8 cellular contexts compared by ENCODE assay signal in the genomic region with DNA sequence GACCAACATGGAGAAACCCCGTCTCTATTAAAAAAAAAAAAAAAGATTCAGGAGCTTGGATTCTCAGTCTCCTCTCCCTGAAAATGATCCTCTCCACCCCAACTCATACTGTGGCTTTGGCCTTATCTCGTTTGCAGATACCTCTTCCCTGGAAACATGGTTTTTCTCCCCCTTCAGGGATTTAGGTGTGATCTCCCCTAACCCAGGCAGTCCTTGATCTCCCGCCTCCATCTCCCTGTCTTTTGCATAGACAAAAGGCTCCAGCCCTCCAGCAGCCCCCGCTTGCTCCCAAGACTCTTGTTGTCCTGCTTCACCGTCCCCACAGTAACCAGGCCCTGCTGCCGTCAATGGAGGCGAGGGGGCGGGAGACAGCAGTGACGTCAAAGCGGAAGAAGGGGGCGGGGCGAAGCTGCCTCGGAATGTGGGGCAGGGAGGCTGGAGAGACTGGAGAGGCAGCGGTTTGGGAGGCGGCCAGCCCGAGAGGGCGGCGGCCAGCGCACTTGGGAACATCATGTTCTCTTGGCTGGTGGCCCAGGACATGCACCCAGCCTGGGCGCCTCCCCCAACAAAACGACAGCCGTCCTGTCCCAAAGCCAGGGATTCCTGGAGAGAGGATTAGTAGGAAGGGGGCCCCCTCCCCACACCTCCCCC.
DNase-seq lines count a peak whose midpoint lies in the region; ATAC-seq and TF ChIP-seq lines count a peak whose summit lies in the region.

No MANE protein-coding gene starts in this region.

- in situ Hi-C loops in GM13976 (cut with MboI; ENCODE audit: low sequenced_read_pairs, unreplicated experiment) = no loop called here

- DNase-seq in GM13976 (ENCODE audit: low spot score) (peak; percentile 70), NCI-H446 (lab: John Stamatoyannopoulos, UW) (peak; percentile 89 to 97), cortex of kidney (lab: John Stamatoyannopoulos, UW) (peak; percentile 95)
- peak; percentile 94 for DNase-seq in activated CD4-positive, alpha-beta T cell treated with anti-CD3 and anti-CD28 coated beads, Interleukin-2, amount 50 U/mL, for 1 hour
- peak; percentile 73 to 75 for DNase-seq in stimulated activated CD4-positive, alpha-beta T cell treated with anti-CD3 and anti-CD28 coated beads, Interleukin-15, amount 100 ng/mL, for 1 hour (ENCODE audit: low read depth in 1 of 2, low spot score in 1 of 2)

- H3K27me3 ChIP-seq in layer of hippocampus (ENCODE audit: control insufficient read depth, insufficient read depth, low read length) = no peaks in the 10 kb centered on the region

- no peak for TF ChIP-seq CTCF in GM13976 (IDR thresholded peaks at IDR 0.05; ENCODE audit: borderline replicate concordance, control extremely low read depth, extremely low read depth, insufficient read depth, missing control alignments)

- H3K27ac ChIP-seq in layer of hippocampus (ENCODE audit: low read depth, low read length) = peak overlapping the region; percentile 100

- ATAC-seq in HG03571 (IDR thresholded peaks at IDR 0.05; ENCODE audit: unreplicated experiment) (no peak), HG02759 (IDR thresholded peaks at IDR 0.05; ENCODE audit: unreplicated experiment) (no peak)
